In the genomic region with DNA sequence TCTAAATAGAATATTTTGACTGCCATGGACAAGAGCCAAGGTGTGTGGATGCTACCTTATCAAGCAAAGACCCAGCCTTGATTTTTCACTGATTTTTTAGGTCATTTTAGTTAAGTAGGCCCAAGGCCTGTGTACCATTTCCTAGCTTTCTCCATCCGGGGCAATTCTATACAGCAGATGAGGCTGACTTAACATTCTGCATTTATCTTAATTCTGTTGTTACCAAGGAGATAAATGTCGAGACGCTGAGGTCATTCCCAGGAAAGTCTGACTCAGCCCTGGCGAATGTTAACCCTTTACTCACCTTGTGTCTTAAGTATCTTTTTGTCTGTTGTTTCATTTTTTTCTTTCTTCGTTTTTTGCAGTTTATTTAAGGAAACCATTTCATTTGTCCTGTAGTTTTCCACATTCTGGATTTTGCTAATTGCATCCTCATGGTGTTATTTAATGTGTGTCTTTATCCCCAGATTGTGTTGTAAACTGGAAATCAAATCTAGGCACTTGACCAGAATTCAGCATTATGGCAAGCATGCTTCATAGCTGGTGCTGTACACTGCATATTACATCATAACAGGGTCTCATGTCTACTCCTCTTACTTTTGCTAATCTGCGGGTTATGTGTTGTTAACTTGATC, we compare ENCODE assay signal across 9 cellular contexts.
DNase-seq lines count a peak whose midpoint lies in the region; ATAC-seq lines count a peak whose summit lies in the region.
"Had no signal": no experiment of that assay in that cellular context is flagged by ENCODE, and none has a peak within 500 bp of the region (broad histone marks: within the 10 kb centered on the region; RNA-seq: fewer than 3 reads in every experiment).

No MANE protein-coding gene starts in this region.

- no peak for ATAC-seq in HG03025 (IDR thresholded peaks at IDR 0.05; ENCODE audit: low FRiP score, unreplicated experiment)

- H3K4me3 ChIP-seq in NT2/D1 (ENCODE audit: insufficient read length, low read depth) (no peak overlapping the region), rectal smooth muscle tissue (ENCODE audit: low read length) (no peak overlapping the region)

- peaks cover 4% of the 10 kb centered on the region for H3K4me1 Mint-ChIP-seq in activated T-helper 1 cell treated with anti-CD3 and anti-CD28 coated beads, Interleukin-12 subunit alpha, Interleukin-12 subunit beta, Interleukin-2, Interleukin-4 antibody, amounts not matched to agents 30 ng/mL and 10 ng/mL and 1 ng/mL, durations not matched to agents 14 hours and 24 hours and 36 hours (ENCODE audit: low read depth)

- H3K4me1 ChIP-seq in NT2/D1 (ENCODE audit: insufficient read depth, insufficient read length) (no peaks in the 10 kb centered on the region), rectal smooth muscle tissue (ENCODE audit: control insufficient read depth, insufficient read depth, low read length) (peaks cover 16% of the 10 kb centered on the region)

- peaks cover 24% of the 10 kb centered on the region for H3K9me3 ChIP-seq in NT2/D1 (ENCODE audit: insufficient read depth, low read length)

- DNase-seq in DMS53 (lab: John Stamatoyannopoulos, UW) = peak; percentile 13
- no peak for DNase-seq in DMS53 treated with DMSO at 0.1 percent for 48 hours (lab: John Stamatoyannopoulos, UW; ENCODE audit: unreplicated experiment)
- DNase-seq in NT2/D1 (ENCODE audit: low read depth, low spot score) = peak; percentile 87
- peak; percentile 93 for DNase-seq in fibroblast of gingiva (ENCODE audit: low read depth)
- no peak for DNase-seq in NCI-H1694 treated with DMSO at 0.1 percent for 48 hours (lab: John Stamatoyannopoulos, UW)
- DNase-seq in activated T-helper 1 cell treated with anti-CD3 and anti-CD28 coated beads, Interleukin-12 subunit alpha, Interleukin-12 subunit beta, Interleukin-2, Interleukin-4 antibody, amounts not matched to agents 30 ng/mL and 10 ng/mL and 1 ng/mL, durations not matched to agents 14 hours and 24 hours and 36 hours (ENCODE audit: low spot score) = no peak
- DNase-seq: activated T-cell treated with anti-CD3 and anti-CD28 coated beads for 4 hours had no signal

- H3K36me3 ChIP-seq in NT2/D1 (ENCODE audit: insufficient read depth, insufficient read length, low read length) = no peaks in the 10 kb centered on the region
- H3K36me3 ChIP-seq in rectal smooth muscle tissue (ENCODE audit: control insufficient read depth, insufficient read depth, low read length) = no peaks in the 10 kb centered on the region

- H3K9me3 Mint-ChIP-seq in activated T-helper 1 cell treated with anti-CD3 and anti-CD28 coated beads, Interleukin-12 subunit alpha, Interleukin-12 subunit beta, Interleukin-2, Interleukin-4 antibody, amounts not matched to agents 30 ng/mL and 10 ng/mL and 1 ng/mL, durations not matched to agents 14 hours and 24 hours and 36 hours = peaks cover 15% of the 10 kb centered on the region

- H3K27me3 ChIP-seq in NT2/D1 (ENCODE audit: insufficient read depth, insufficient read length) = no peaks in the 10 kb centered on the region
- H3K27me3 ChIP-seq in rectal smooth muscle tissue (ENCODE audit: control insufficient read depth, insufficient read depth, low read length) = no peaks in the 10 kb centered on the region

- peaks cover 12% of the 10 kb centered on the region for H3K36me3 Mint-ChIP-seq in activated T-helper 1 cell treated with anti-CD3 and anti-CD28 coated beads, Interleukin-12 subunit alpha, Interleukin-12 subunit beta, Interleukin-2, Interleukin-4 antibody, amounts not matched to agents 30 ng/mL and 10 ng/mL and 1 ng/mL, durations not matched to agents 14 hours and 24 hours and 36 hours (ENCODE audit: low read depth)

- H3K27ac ChIP-seq in rectal smooth muscle tissue (ENCODE audit: low read depth, low read length) = peak overlapping the region; percentile 44

- no peak overlapping the region for H3K4me3 Mint-ChIP-seq in activated T-helper 1 cell treated with anti-CD3 and anti-CD28 coated beads, Interleukin-12 subunit alpha, Interleukin-12 subunit beta, Interleukin-2, Interleukin-4 antibody, amounts not matched to agents 30 ng/mL and 10 ng/mL and 1 ng/mL, durations not matched to agents 14 hours and 24 hours and 36 hours

- H3K9ac ChIP-seq in NT2/D1 (ENCODE audit: insufficient read length, low read depth) (no peak overlapping the region), rectal smooth muscle tissue (ENCODE audit: low read length) (no peak overlapping the region)

- no peak overlapping the region for H3K27ac Mint-ChIP-seq in activated T-helper 1 cell treated with anti-CD3 and anti-CD28 coated beads, Interleukin-12 subunit alpha, Interleukin-12 subunit beta, Interleukin-2, Interleukin-4 antibody, amounts not matched to agents 30 ng/mL and 10 ng/mL and 1 ng/mL, durations not matched to agents 14 hours and 24 hours and 36 hours

- intact Hi-C loops in activated T-helper 1 cell treated with anti-CD3 and anti-CD28 coated beads, Interleukin-12 subunit alpha, Interleukin-12 subunit beta, Interleukin-2, Interleukin-4 antibody, amounts not matched to agents 30 ng/mL and 10 ng/mL and 1 ng/mL, durations not matched to agents 14 hours and 24 hours and 36 hours (cut with micrococcal nuclease) = no loop called here

- H3K27me3 Mint-ChIP-seq in activated T-helper 1 cell treated with anti-CD3 and anti-CD28 coated beads, Interleukin-12 subunit alpha, Interleukin-12 subunit beta, Interleukin-2, Interleukin-4 antibody, amounts not matched to agents 30 ng/mL and 10 ng/mL and 1 ng/mL, durations not matched to agents 14 hours and 24 hours and 36 hours (ENCODE audit: insufficient read depth) = no peaks in the 10 kb centered on the region

Comparison
In these comparisons a context has a peak if more than half of its experiments do, and no peak if none do; other contexts are left out.
1. DNase-seq: peak in DMS53 (single experiment), NT2/D1 (single experiment) and fibroblast of gingiva (single experiment); none in DMS53 treated with DMSO at 0.1 percent for 48 hours (single experiment), NCI-H1694 treated with DMSO at 0.1 percent for 48 hours (single experiment) and activated T-helper 1 cell treated with anti-CD3 and anti-CD28 coated beads, Interleukin-12 subunit alpha, Interleukin-12 subunit beta, Interleukin-2, Interleukin-4 antibody, amounts not matched to agents 30 ng/mL and 10 ng/mL and 1 ng/mL, durations not matched to agents 14 hours and 24 hours and 36 hours (single experiment).